Comparison of ENCODE assay signal across 21 cellular contexts in genomic region chr1:201459775-201460174, GRCh38. TPM values are rescaled to one million over a fixed set of nuclear protein-coding genes. Genes with fewer than 3 reads are reported as not detected.
DNase-seq lines count a peak whose midpoint lies in the region; ATAC-seq and TF ChIP-seq lines count a peak whose summit lies in the region.
"Had no signal": no experiment of that assay in that cellular context is flagged by ENCODE, and none has a peak within 500 bp of the region (broad histone marks: within the 10 kb centered on the region; RNA-seq: fewer than 3 reads in every experiment).

No MANE protein-coding gene starts in this region.

- peak overlapping the region; percentile 97 for H3K27ac ChIP-seq in RWPE2 (ENCODE audit: poor library complexity, severe bottlenecking)
- peak overlapping the region; percentile 90 for H3K27ac ChIP-seq in hepatocyte
- H3K27ac ChIP-seq in spleen, result no peak overlapping the region
- no peak overlapping the region for H3K27ac ChIP-seq in effector memory CD4-positive, alpha-beta T cell (ENCODE audit: insufficient read depth, low read length, poor library complexity, severe bottlenecking)
- H3K27ac ChIP-seq: suprapubic skin had no signal

- ATAC-seq in RWPE2 (ENCODE audit: low read depth) (no peak), GM18873 (IDR thresholded peaks at IDR 0.05; ENCODE audit: low FRiP score, unreplicated experiment) (no peak)
- ATAC-seq: Right ventricle myocardium inferior had no signal

- H3K27me3 ChIP-seq in RWPE2 (ENCODE audit: insufficient read depth, poor library complexity, severe bottlenecking), result no peaks in the 10 kb centered on the region
- no peaks in the 10 kb centered on the region for H3K27me3 ChIP-seq in hepatocyte
- H3K27me3 ChIP-seq in spleen (replicated peaks in 1 of 7), result no peaks in the 10 kb centered on the region
- H3K27me3 ChIP-seq in effector memory CD4-positive, alpha-beta T cell (replicated peaks; ENCODE audit: control insufficient read depth, insufficient read depth, low read length, poor library complexity, severe bottlenecking), result no peaks in the 10 kb centered on the region
- H3K27me3 ChIP-seq: suprapubic skin had no signal

- H3K36me3 ChIP-seq in RWPE2 (ENCODE audit: low read depth), result peaks cover 9% of the 10 kb centered on the region
- H3K36me3 ChIP-seq in hepatocyte (replicated peaks; ENCODE audit: insufficient read depth, low read depth), result no peaks in the 10 kb centered on the region
- H3K36me3 ChIP-seq in spleen, result peaks cover 0 to under 1% (median 0%) of the 10 kb centered on the region in 6 donors
- H3K36me3 ChIP-seq in effector memory CD4-positive, alpha-beta T cell (ENCODE audit: control insufficient read depth, insufficient read depth, low read length), result no peaks in the 10 kb centered on the region

- H3K9me3 ChIP-seq in RWPE2 (ENCODE audit: severe bottlenecking), result no peaks in the 10 kb centered on the region
- no peaks in the 10 kb centered on the region for H3K9me3 ChIP-seq in hepatocyte (ENCODE audit: low read depth)
- H3K9me3 ChIP-seq in spleen, result no peaks in the 10 kb centered on the region
- H3K9me3 ChIP-seq in effector memory CD4-positive, alpha-beta T cell (ENCODE audit: control insufficient read depth, low read length), result no peaks in the 10 kb centered on the region
- H3K9me3 ChIP-seq: suprapubic skin had no signal

- no peak for TF ChIP-seq POLR2A in spleen (IDR thresholded peaks at IDR 0.05)

- H3K4me2 ChIP-seq in hepatocyte, result no peak overlapping the region

- no peaks in the 10 kb centered on the region for H3K79me2 ChIP-seq in hepatocyte

- DNase-seq in A172 (ENCODE audit: low spot score), result peak; percentile 53
- DNase-seq in RWPE2 (ENCODE audit: low spot score), result no peak
- DNase-seq in hepatocyte (ENCODE audit: low spot score), result peak; percentile 3
- peak; percentile 41 for DNase-seq in spleen
- DNase-seq in activated CD4-positive, CD25-positive, alpha-beta regulatory T cell treated with anti-CD3 and anti-CD28 coated beads, Interleukin-2, amount 50 U/mL, for 72 hours, result no peak
- DNase-seq in globus pallidus (ENCODE audit: low spot score), result no peak
- no peak for DNase-seq in effector memory CD4-positive, alpha-beta T cell
- DNase-seq: 8988T; activated CD4-positive, alpha-beta memory T cell treated with anti-CD3 and anti-CD28 coated beads, Interleukin-2, amount 10 ng/mL, durations not matched to agents 7 days and 5 days; GM23248; Karpas-422; mesendoderm; NCI-H1105 treated with DMSO at 0.1 percent for 48 hours; NCI-H2107; NCI-H524; stimulated activated CD8-positive, alpha-beta memory T cell treated with anti-CD3 and anti-CD28 coated beads, Interleukin-4, amount 100 ng/mL, for 48 hours had no signal

- no peaks in the 10 kb centered on the region for H3K9me2 ChIP-seq in hepatocyte (replicated peaks; ENCODE audit: insufficient read depth)

- H3K4me1 ChIP-seq in RWPE2 (ENCODE audit: insufficient read depth, poor library complexity, severe bottlenecking), result peaks cover 44% of the 10 kb centered on the region
- peaks cover 35% of the 10 kb centered on the region for H3K4me1 ChIP-seq in hepatocyte (ENCODE audit: insufficient read depth)
- peaks cover 0 to 12% (median 2%) of the 10 kb centered on the region in 6 donors for H3K4me1 ChIP-seq in spleen
- no peaks in the 10 kb centered on the region for H3K4me1 ChIP-seq in effector memory CD4-positive, alpha-beta T cell (ENCODE audit: control insufficient read depth, insufficient read depth, low read length, poor library complexity, severe bottlenecking)

- no peaks in the 10 kb centered on the region for H4K20me1 ChIP-seq in hepatocyte (ENCODE audit: insufficient read depth, poor library complexity, severe bottlenecking)

- H2AFZ ChIP-seq in hepatocyte, result no peak overlapping the region
- H2AFZ ChIP-seq: GM23248 had no signal

- 94% methylated on average over 5 of the region's 5 CpGs for WGBS in hepatocyte (ENCODE audit: low lambda C conversion rate, missing lambda C conversion rate)
- 79 to 100% (median 93%) methylated on average over 5 of the region's 5 CpGs for WGBS in spleen, 5 donors

- TF ChIP-seq CTCF in RWPE2 (IDR thresholded peaks at IDR 0.05; ENCODE audit: poor library complexity, severe bottlenecking) (no peak), hepatocyte (IDR thresholded peaks at IDR 0.05; ENCODE audit: poor library complexity) (no peak), spleen (IDR thresholded peaks at IDR 0.05 in 8 of 11, conservative IDR thresholded peaks at IDR 0.05 in 3 of 11) (no peak)

- H3K4me3 ChIP-seq in RWPE2 (ENCODE audit: severe bottlenecking) (no peak overlapping the region), hepatocyte (no peak overlapping the region), spleen (no peak overlapping the region)
- no peak overlapping the region for H3K4me3 ChIP-seq in effector memory CD4-positive, alpha-beta T cell (ENCODE audit: insufficient read depth, low read depth, low read length, poor library complexity, severe bottlenecking)
- H3K4me3 ChIP-seq: GM23248, suprapubic skin had no signal

- intact Hi-C loops in spleen (cut with DNase I; ENCODE audit: low total_unique reads), result no loop called here

RNA-seq across cellular contexts. Expression of gene PHLDA3, which starts 9.2 kb away (rescaled TPM):
- 96.2 and 133 TPM in 2 replicates for total RNA-seq in A172 (2014; rRNA removed; shearing (Covaris generic))
- total RNA-seq in hepatocyte, result 24.4 and 30.2 TPM in 2 replicates
- polyA plus RNA-seq in hepatocyte, result 62.9 and 64.6 TPM in 2 replicates
- 10 to 100 TPM in 3 of 7 donors, 1 to 10 TPM in 4; 3.7 to 17.4 (median 8.1) TPM for total RNA-seq in spleen
- 1 to 10 TPM; 3.6 to 8.7 (median 5.6) TPM for polyA plus RNA-seq in spleen

RNA-seq across cellular contexts. Expression of gene TNNI1, which starts 38.2 kb away (rescaled TPM):
- total RNA-seq in A172 (2014; rRNA removed; shearing (Covaris generic)), result not detected in 2 replicates
- total RNA-seq in hepatocyte (2.6 and 4.1 TPM in 2 replicates), spleen (not detected)
- polyA plus RNA-seq in hepatocyte (4.2 and 12.4 TPM in 2 replicates), spleen (1 to 10 TPM in 1 of 3 donors, under 1 TPM in 2; 0.26 to 1.2 (median 0.26) TPM)
- total RNA-seq: activated CD4-positive, alpha-beta memory T cell treated with anti-CD3 and anti-CD28 coated beads, Interleukin-2, amount 10 ng/mL, durations not matched to agents 7 days and 5 days; GM23248; kidney epithelial cell; natural killer cell treated with Interleukin-12 subunit alpha and Interleukin-12 subunit beta and Interleukin-15 and Interleukin-18, amount 100 ng/mL, for 72 hours had no signal

RNA-seq across cellular contexts. Expression of gene CSRP1, which starts 47.1 kb away (rescaled TPM):
- 573 and 611 TPM in 2 replicates for total RNA-seq in A172 (2014; rRNA removed; shearing (Covaris generic))
- total RNA-seq in hepatocyte (76.0 and 101 TPM in 2 replicates), spleen (100 to 1,000 TPM; 115 to 360 (median 188) TPM)
- polyA plus RNA-seq in hepatocyte (47.6 and 50.9 TPM in 2 replicates), spleen (100 to 1,000 TPM in 2 of 3 donors, 10 to 100 TPM in 1; 67.1 to 180 (median 108) TPM)

Comparison
In these comparisons a context has a peak if more than half of its experiments do, and no peak if none do; other contexts are left out.
1. DNase-seq: peak in A172 (single experiment), hepatocyte (single experiment) and spleen (single experiment); none in RWPE2 (single experiment), activated CD4-positive, CD25-positive, alpha-beta regulatory T cell treated with anti-CD3 and anti-CD28 coated beads, Interleukin-2, amount 50 U/mL, for 72 hours (single experiment), globus pallidus (single experiment) and effector memory CD4-positive, alpha-beta T cell (0 of 3).
2. H3K27ac ChIP-seq: peak in RWPE2 (single experiment) and hepatocyte (single experiment); none in spleen (0 of 8) and effector memory CD4-positive, alpha-beta T cell (single experiment).